17 cellular contexts compared by ENCODE assay signal in the genomic region with DNA sequence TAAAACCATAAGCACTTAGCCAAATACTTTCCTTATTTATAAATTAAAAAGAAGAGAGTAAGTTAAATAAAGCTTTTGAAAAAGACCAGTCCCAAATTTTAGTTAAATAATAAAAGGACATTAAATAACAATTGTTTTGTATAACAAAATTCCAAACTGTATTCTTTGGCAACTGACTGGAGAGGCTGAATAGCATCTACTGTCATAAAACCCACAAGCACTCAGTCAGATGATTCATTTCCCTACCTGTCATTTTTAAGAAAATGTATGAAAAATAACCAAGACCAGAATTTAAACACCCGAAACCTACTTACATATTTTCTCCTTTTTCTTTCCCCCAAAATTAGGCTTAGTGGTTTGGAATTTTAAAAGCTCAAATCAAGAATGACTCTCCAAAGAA. TPM values are rescaled to one million over a fixed set of nuclear protein-coding genes. Genes with fewer than 3 reads are reported as not detected.
DNase-seq lines count a peak whose midpoint lies in the region; ATAC-seq, FAIRE-seq and TF ChIP-seq lines count a peak whose summit lies in the region.
"Had no signal": no experiment of that assay in that cellular context is flagged by ENCODE, and none has a peak within 500 bp of the region (broad histone marks: within the 10 kb centered on the region; RNA-seq: fewer than 3 reads in every experiment).

No MANE protein-coding gene starts in this region.

- H3K27me3 ChIP-seq in HCT116 (ENCODE audit: insufficient read depth, low read length), result no peaks in the 10 kb centered on the region

- no peaks in the 10 kb centered on the region for H4K20me1 ChIP-seq in HCT116 (ENCODE audit: insufficient read depth)

- TF ChIP-seq CTCF in A549 (IDR thresholded peaks at IDR 0.05) (no peak), HCT116 (IDR thresholded peaks at IDR 0.05 in 2 of 3, conservative IDR thresholded peaks at IDR 0.05 in 1 of 3; ENCODE audit: borderline replicate concordance in 1 of 3, insufficient read depth in 1 of 3, low read depth in 2 of 3, low read length in 2 of 3) (no peak), epithelial cell of esophagus (IDR thresholded peaks at IDR 0.05; ENCODE audit: insufficient read depth, low read depth, low read length, missing control alignments) (no peak)

- H3K27ac ChIP-seq in A549 (peak overlapping the region; percentile 72 to 77; a peak in 5 of 6 replicates), HCT116 (ENCODE audit: low read depth, low read length) (no peak overlapping the region)

- POLR2A ChIA-PET in A549 (lab: Yijun Ruan, JAX), result no interaction called here
- POLR2A ChIA-PET in HCT116 (lab: Charles Lee), result interaction anchor here (1.1 kb wide), 1 partner anchor 32 kb away, joined by 3 read pairs; the partner anchor contains the start of gene SMIM10L2A

- no peak for TF ChIP-seq EP300 in A549 (IDR thresholded peaks at IDR 0.05)

- H3K4me2 ChIP-seq in A549 (peak overlapping the region; percentile 67), HCT116 (ENCODE audit: low read length) (peak overlapping the region; percentile 35; the same call in 1 of the 2 replicates)

- CTCF ChIA-PET in A549 (lab: Yijun Ruan, JAX) (no interaction called here), HCT116 (lab: Charles Lee) (no interaction called here)

- no peak overlapping the region for H3K9ac ChIP-seq in HCT116 (ENCODE audit: low read length)

- H3K79me2 ChIP-seq in HCT116 (ENCODE audit: insufficient read depth, low read length), result no peaks in the 10 kb centered on the region

- RAD21 ChIA-PET in HCT116 (lab: Charles Lee; ENCODE audit: low non-redundant PET in 1 of 2, low total read pairs in 2 of 2, uncharacterized antibody in 2 of 2, unreplicated experiment in 2 of 2), result no interaction called here

- peak overlapping the region; percentile 45 for H3K4me3 Mint-ChIP-seq in activated T-helper 17 cell treated with anti-CD3 and anti-CD28 coated beads, Interleukin-2, amount 50 U/mL, for 72 hours
- H3K4me3 Mint-ChIP-seq in T-helper 2 cell treated with Interferon-gamma antibody and Interleukin-4, amounts not matched to agents 5 μg/mL and 100 μg/mL, for 36 hours, result no peak overlapping the region
- H3K4me3 Mint-ChIP-seq: B cell; CD4-positive, CD25-positive, alpha-beta regulatory T cell had no signal

- no peaks in the 10 kb centered on the region for H3K36me3 Mint-ChIP-seq in activated T-helper 17 cell treated with anti-CD3 and anti-CD28 coated beads, Interleukin-2, amount 50 U/mL, for 72 hours (ENCODE audit: low read depth)
- peaks cover 2% of the 10 kb centered on the region for H3K36me3 Mint-ChIP-seq in T-helper 2 cell treated with Interferon-gamma antibody and Interleukin-4, amounts not matched to agents 5 μg/mL and 100 μg/mL, for 36 hours (ENCODE audit: low read depth)
- H3K36me3 Mint-ChIP-seq: CD4-positive, CD25-positive, alpha-beta regulatory T cell had no signal

- TF ChIP-seq POLR2A in A549 (IDR thresholded peaks at IDR 0.05; ENCODE audit: low read length) (no peak), HCT116 (IDR thresholded peaks at IDR 0.05; ENCODE audit: borderline replicate concordance, extremely low read depth, insufficient read depth, insufficient read length) (no peak)

- H3K4me1 Mint-ChIP-seq in activated T-helper 17 cell treated with anti-CD3 and anti-CD28 coated beads, Interleukin-2, amount 50 U/mL, for 72 hours, result peaks cover 8% of the 10 kb centered on the region
- H3K4me1 Mint-ChIP-seq in T-helper 2 cell treated with Interferon-gamma antibody and Interleukin-4, amounts not matched to agents 5 μg/mL and 100 μg/mL, for 36 hours (ENCODE audit: low read depth), result peaks cover 14% of the 10 kb centered on the region
- H3K4me1 Mint-ChIP-seq: B cell had no signal

- 41% methylated on average over 1 of the region's 1 CpG for WGBS in A549 (ENCODE audit: missing lambda C conversion rate)

- H2AFZ ChIP-seq in HCT116 (ENCODE audit: low read depth, low read length, poor library complexity, severe bottlenecking), result no peak overlapping the region

- no peak overlapping the region; the same call in 2 of the 3 replicates for H3K4me3 ChIP-seq in A549
- H3K4me3 ChIP-seq in HCT116 (replicated peaks in 1 of 2; ENCODE audit: low read depth in 1 of 2, low read length in 2 of 2), result no peak overlapping the region
- no peak overlapping the region for H3K4me3 ChIP-seq in epithelial cell of esophagus (ENCODE audit: low read length)
- H3K4me3 ChIP-seq: HAP-1, K562 had no signal

- no peak; a peak in 1 of 6 replicates for ATAC-seq in A549
- no peak for ATAC-seq in HCT116
- ATAC-seq in activated T-helper 17 cell treated with anti-CD3 and anti-CD28 coated beads, Interleukin-2, amount 50 U/mL, for 72 hours (replicated peaks), result peak; percentile 80
- no peak for ATAC-seq in GM18868 (IDR thresholded peaks at IDR 0.05; ENCODE audit: unreplicated experiment)
- ATAC-seq: K562 had no signal

- DNase-seq in A549 (ENCODE audit: low read depth in 1 of 2, low spot score in 1 of 2), result no peak
- no peak for DNase-seq in HCT116 (ENCODE audit: low read depth, low spot score)
- DNase-seq in epithelial cell of esophagus (ENCODE audit: low read depth), result peak; percentile 16
- no peak for DNase-seq in T-helper 2 cell treated with Interferon-gamma antibody and Interleukin-4, amounts not matched to agents 5 μg/mL and 100 μg/mL, for 36 hours (ENCODE audit: low spot score)
- DNase-seq in DMS 273 (lab: John Stamatoyannopoulos, UW; ENCODE audit: unreplicated experiment), result no peak
- DNase-seq in cardiac septum (ENCODE audit: low spot score), result no peak
- DNase-seq: CD4-positive, CD25-positive, alpha-beta regulatory T cell; MV-4-11; NCI-H1436; NCI-H2029; NCI-H2171; NCI-H748 treated with DMSO at 0.1 percent for 48 hours had no signal

- FAIRE-seq in A549 (lab: Jason Lieb, UNC), result no peak
- FAIRE-seq: K562 had no signal

- TSS peak; percentile 81 for BruUV-seq in HCT116 (replicated peaks; lab: Mats Ljungman, UMichigan)

- no peaks in the 10 kb centered on the region for H3K36me3 ChIP-seq in HCT116 (ENCODE audit: control insufficient read depth in 1 of 2, insufficient read depth in 2 of 2, low read length in 2 of 2)
- H3K36me3 ChIP-seq: HAP-1 had no signal

- TF ChIP-seq RAD21 in A549 (conservative IDR thresholded peaks at IDR 0.05 in 1 of 2, IDR thresholded peaks at IDR 0.05 in 1 of 2) (no peak), HCT116 (IDR thresholded peaks at IDR 0.05; ENCODE audit: low read depth) (no peak)

- H3K9me3 Mint-ChIP-seq in activated T-helper 17 cell treated with anti-CD3 and anti-CD28 coated beads, Interleukin-2, amount 50 U/mL, for 72 hours, result no peaks in the 10 kb centered on the region
- H3K9me3 Mint-ChIP-seq in T-helper 2 cell treated with Interferon-gamma antibody and Interleukin-4, amounts not matched to agents 5 μg/mL and 100 μg/mL, for 36 hours, result no peaks in the 10 kb centered on the region

- peak overlapping the region; percentile 42 for H3K27ac Mint-ChIP-seq in activated T-helper 17 cell treated with anti-CD3 and anti-CD28 coated beads, Interleukin-2, amount 50 U/mL, for 72 hours
- H3K27ac Mint-ChIP-seq in T-helper 2 cell treated with Interferon-gamma antibody and Interleukin-4, amounts not matched to agents 5 μg/mL and 100 μg/mL, for 36 hours, result no peak overlapping the region
- H3K27ac Mint-ChIP-seq: B cell; CD4-positive, CD25-positive, alpha-beta regulatory T cell had no signal

- no peaks in the 10 kb centered on the region for H3K9me2 ChIP-seq in HCT116 (ENCODE audit: insufficient read depth)

- H3K27me3 Mint-ChIP-seq in activated T-helper 17 cell treated with anti-CD3 and anti-CD28 coated beads, Interleukin-2, amount 50 U/mL, for 72 hours, result no peaks in the 10 kb centered on the region
- H3K27me3 Mint-ChIP-seq in T-helper 2 cell treated with Interferon-gamma antibody and Interleukin-4, amounts not matched to agents 5 μg/mL and 100 μg/mL, for 36 hours (ENCODE audit: low read depth), result no peaks in the 10 kb centered on the region
- H3K27me3 Mint-ChIP-seq: CD4-positive, CD25-positive, alpha-beta regulatory T cell had no signal

- intact Hi-C loops in HCT116 (cut with micrococcal nuclease), result no loop called here
- intact Hi-C loops in cardiac septum (cut with DNase I), result no loop called here

- H3K9me3 ChIP-seq in A549 (no peaks in the 10 kb centered on the region), HCT116 (ENCODE audit: control insufficient read depth in 1 of 2, insufficient read depth in 1 of 2, low read depth in 1 of 2, low read length in 2 of 2) (no peaks in the 10 kb centered on the region)
- H3K9me3 ChIP-seq: HAP-1 had no signal

- H3K4me1 ChIP-seq in A549 (peaks cover 20% of the 10 kb centered on the region), HCT116 (ENCODE audit: control insufficient read depth in 1 of 2, insufficient read depth in 2 of 2, low read length in 2 of 2) (peaks cover 0 to 8% of the 10 kb centered on the region in 2 experiments; a peak in 2 of 4 replicates)

RNA-seq across cellular contexts. Expression of gene SMIM10L2A, which starts 32.5 kb away (rescaled TPM):
- polyA plus RNA-seq in A549 (2011; rRNA removed), result 0.59 and 0.61 TPM in 2 replicates
- 0.12 and 0.18 TPM in 2 replicates for polyA plus RNA-seq in A549 (2012; cell fraction: cytosol; rRNA removed)
- polyA plus RNA-seq in A549 (2012; cell fraction: nucleus; rRNA removed), result 0.34 and 0.38 TPM in 2 replicates
- 0.34 to 0.37 TPM (median 0.37 TPM) in 3 replicates for polyA plus RNA-seq in A549 (2017; fragmentation: RNase III; extraction: RNeasy Plus Mini Kit Qiagen cat#74134 plus additional on column Dnase treatment)
- polyA minus RNA-seq in A549 (2011; rRNA and poly(A)+ RNA removed), result 0.91 and 0.97 TPM in 2 replicates
- 1.5 TPM for total RNA-seq in HCT116 (2021; ENCODE audit: unreplicated experiment)
- polyA plus RNA-seq in HCT116 (2012), result 0.77 and 0.81 TPM in 2 replicates
- total RNA-seq in activated T-helper 17 cell treated with anti-CD3 and anti-CD28 coated beads, Interleukin-2, amount 50 U/mL, for 72 hours, result under 1 TPM; 0.06 to 0.82 TPM
- total RNA-seq in cardiac septum, result 0.97 TPM

RNA-seq across cellular contexts. Expression of gene ZNF449, which starts 44.6 kb away (rescaled TPM):
- polyA plus RNA-seq in A549 (2011; rRNA removed) (9.2 and 11.1 TPM in 2 replicates), A549 (2017; fragmentation: RNase III; extraction: RNeasy Plus Mini Kit Qiagen cat#74134 plus additional on column Dnase treatment) (4.2 to 5.1 TPM (median 4.5 TPM) in 3 replicates)
- 0.90 and 0.97 TPM in 2 replicates for polyA plus RNA-seq in A549 (2012; cell fraction: cytosol; rRNA removed)
- polyA plus RNA-seq in A549 (2012; cell fraction: nucleus; rRNA removed), result 1.0 and 1.6 TPM in 2 replicates
- 3.4 and 4.1 TPM in 2 replicates for polyA minus RNA-seq in A549 (2011; rRNA and poly(A)+ RNA removed)
- total RNA-seq in HCT116 (2021; ENCODE audit: unreplicated experiment) (4.7 TPM), cardiac septum (6.4 TPM)
- polyA plus RNA-seq in HCT116 (2012), result 1.00 and 1.5 TPM in 2 replicates
- 1 to 10 TPM; 1.6 to 2.2 TPM for total RNA-seq in activated T-helper 17 cell treated with anti-CD3 and anti-CD28 coated beads, Interleukin-2, amount 50 U/mL, for 72 hours

RNA-seq across cellular contexts. Expression of gene ZNF75D, which starts 45.3 kb away (rescaled TPM):
- polyA plus RNA-seq in A549 (2011; rRNA removed), result 9.7 and 10.7 TPM in 2 replicates
- 2.0 and 2.4 TPM in 2 replicates for polyA plus RNA-seq in A549 (2012; cell fraction: cytosol; rRNA removed)
- 3.4 TPM in 2 replicates for polyA plus RNA-seq in A549 (2012; cell fraction: nucleus; rRNA removed)
- polyA plus RNA-seq in A549 (2017; fragmentation: RNase III; extraction: RNeasy Plus Mini Kit Qiagen cat#74134 plus additional on column Dnase treatment), result 5.0 to 5.5 TPM (median 5.5 TPM) in 3 replicates
- polyA minus RNA-seq in A549 (2011; rRNA and poly(A)+ RNA removed), result 7.2 and 7.4 TPM in 2 replicates
- 4.4 TPM for total RNA-seq in HCT116 (2021; ENCODE audit: unreplicated experiment)
- 2.9 and 3.1 TPM in 2 replicates for polyA plus RNA-seq in HCT116 (2012)
- total RNA-seq in activated T-helper 17 cell treated with anti-CD3 and anti-CD28 coated beads, Interleukin-2, amount 50 U/mL, for 72 hours, result 1 to 10 TPM; 6.4 to 8.2 TPM
- 2.8 TPM for total RNA-seq in cardiac septum
